Comparison of ENCODE assay signal across 13 cellular contexts in genomic region chr19:17263712-17264640, GRCh38. TPM values are rescaled to one million over a fixed set of nuclear protein-coding genes. Genes with fewer than 3 reads are reported as not detected.
A peak's percentile ranks its signal among the peaks of the same experiment; 100 is the strongest.
DNase-seq lines count a peak whose midpoint lies in the region; ATAC-seq, FAIRE-seq and TF ChIP-seq lines count a peak whose summit lies in the region.
"Had no signal": no experiment of that assay in that cellular context is flagged by ENCODE, and none has a peak within 500 bp of the region (broad histone marks: within the 10 kb centered on the region; RNA-seq: fewer than 3 reads in every experiment).

No MANE protein-coding gene starts in this region.

- peaks cover 9% of the 10 kb centered on the region; the same call in 1 of the 2 replicates for H3K9me3 Mint-ChIP-seq in HFFc6

- POLR2A ChIA-PET in OCI-LY7 (lab: Charles Lee) = interaction anchor here (0.7 to 2.4 kb wide), 4 partner anchors 12 to 1233 kb away, joined by 3 to 19 read pairs (median 6); partner anchors contain the start of gene ANKLE1
- POLR2A ChIA-PET in HepG2 (lab: Yijun Ruan, JAX) = interaction anchor here (1.4 to 3.4 kb wide), 4 partner anchors 9 to 49 kb away, joined by 5 to 13 read pairs (median 6); partner anchors contain the start of gene USE1

- H3K27me3 ChIP-seq in H7 (ENCODE audit: control insufficient read depth, insufficient read depth, low read length) (no peaks in the 10 kb centered on the region), HepG2 (ENCODE audit: control insufficient read depth in 1 of 2, insufficient read depth in 2 of 2, low read length in 2 of 2) (peaks cover 0 to 6% of the 10 kb centered on the region in 2 experiments; a peak in 2 of 5 replicates), stomach (no peaks in the 10 kb centered on the region)

- H3K4me1 ChIP-seq in OCI-LY7 (ENCODE audit: insufficient read depth, low read length, poor library complexity, severe bottlenecking) (peaks cover 56% of the 10 kb centered on the region), HepG2 (ENCODE audit: insufficient read depth, low read length) (peaks cover 66% of the 10 kb centered on the region), stomach (peaks cover 6 to 24% (median 17%) of the 10 kb centered on the region in 4 donors)

- TF ChIP-seq POLR2A in HepG2 (IDR thresholded peaks at IDR 0.05; ENCODE audit: insufficient read depth in 1 of 2, low read depth in 2 of 2, low read length in 2 of 2) = no peak
- TF ChIP-seq POLR2A in stomach (IDR thresholded peaks at IDR 0.05) = no peak

- H3K9me2 ChIP-seq in OCI-LY7 (ENCODE audit: insufficient read depth, low read length) = no peaks in the 10 kb centered on the region

- H3K27ac ChIP-seq in OCI-LY7 (ENCODE audit: low read depth, low read length, poor library complexity, severe bottlenecking) (peak overlapping the region; percentile 51), HepG2 (ENCODE audit: extremely low read length, insufficient read depth, low read length) (no peak overlapping the region), stomach (peak overlapping the region in 4 of 5 donors; percentile 36 to 55 (median 49))

- peaks cover 11% of the 10 kb centered on the region for H3K36me3 Mint-ChIP-seq in HFFc6 (ENCODE audit: low read depth)

- no peak overlapping the region for H3K27ac Mint-ChIP-seq in HFFc6

- TF ChIP-seq RAD21 in HepG2 (CRISPR knock-in tag; IDR thresholded peaks at IDR 0.05) = no peak

- H3K4me2 ChIP-seq in OCI-LY7 (ENCODE audit: low read length) (peak overlapping the region; percentile 62), HepG2 (ENCODE audit: low read depth, low read length) (peak overlapping the region; percentile 54)

- CTCF ChIA-PET in OCI-LY7 (lab: Charles Lee; ENCODE audit: unreplicated experiment) = interaction anchor here (0.6 to 1.0 kb wide), 3 partner anchors 18 to 41 kb away, joined by 3 read pairs; no protein-coding TSS in a partner anchor
- CTCF ChIA-PET in HepG2 (lab: Yijun Ruan, JAX; ENCODE audit: low intra/inter-chr PET ratio, low total read pairs) = no interaction called here

- H2AFZ ChIP-seq in OCI-LY7 (ENCODE audit: low read length) (peak overlapping the region; percentile 65; the same call in 1 of the 2 replicates), HepG2 (ENCODE audit: low read length) (no peak overlapping the region)

- H3K27me3 Mint-ChIP-seq in HFFc6 (ENCODE audit: insufficient read depth) = peaks cover 10% of the 10 kb centered on the region

- no peak for TF ChIP-seq CTCF in OCI-LY7 (conservative IDR thresholded peaks at IDR 0.05; ENCODE audit: low read length)
- TF ChIP-seq CTCF in HepG2 (CRISPR knock-in tag; IDR thresholded peaks at IDR 0.05) = no peak
- TF ChIP-seq CTCF in stomach (IDR thresholded peaks at IDR 0.05) = no peak
- no peak for TF ChIP-seq CTCF in GM13976 (IDR thresholded peaks at IDR 0.05; ENCODE audit: borderline replicate concordance, control extremely low read depth, extremely low read depth, insufficient read depth, missing control alignments)
- no peak for TF ChIP-seq CTCF in HFFc6 (IDR thresholded peaks at IDR 0.05)

- H3K36me3 ChIP-seq in H7 (replicated peaks; ENCODE audit: control insufficient read depth, insufficient read depth, low read length) = peaks cover 2% of the 10 kb centered on the region
- H3K36me3 ChIP-seq in OCI-LY7 (ENCODE audit: insufficient read depth, low read length) = peaks cover 3% of the 10 kb centered on the region; the same call in 1 of the 2 replicates
- peaks cover 0 to 4% of the 10 kb centered on the region in 2 experiments; a peak in 1 of 5 replicates for H3K36me3 ChIP-seq in HepG2 (replicated peaks in 1 of 2; ENCODE audit: control insufficient read depth in 1 of 2, insufficient read depth in 2 of 2, low read length in 2 of 2)
- H3K36me3 ChIP-seq in stomach = peaks cover 0 to 4% (median 4%) of the 10 kb centered on the region in 4 donors

- H3K9me3 ChIP-seq in OCI-LY7 (ENCODE audit: low read length) = no peaks in the 10 kb centered on the region
- H3K9me3 ChIP-seq in HepG2 (ENCODE audit: low read length) = no peaks in the 10 kb centered on the region
- peaks cover 0 to 9% (median 4%) of the 10 kb centered on the region in 4 donors for H3K9me3 ChIP-seq in stomach

- intact Hi-C loops in OCI-LY7 (cut with micrococcal nuclease; ENCODE audit: unreplicated experiment) = no loop called here
- intact Hi-C loops in HepG2 (cut with micrococcal nuclease; ENCODE audit: unreplicated experiment) = no loop called here
- intact Hi-C loops in stomach (cut with DNase I; ENCODE audit: low total_unique reads) = no loop called here

- BruUV-seq in OCI-LY7 (replicated peaks; lab: Mats Ljungman, UMichigan) (no TSS peak), HepG2 (replicated peaks; lab: Mats Ljungman, UMichigan) (no TSS peak)

- peaks cover 21% of the 10 kb centered on the region for H3K4me1 Mint-ChIP-seq in HFFc6 (ENCODE audit: low read depth)

- peaks cover 16% of the 10 kb centered on the region for H3K79me2 ChIP-seq in OCI-LY7 (ENCODE audit: insufficient read depth, low read depth, low read length)
- H3K79me2 ChIP-seq in HepG2 (ENCODE audit: insufficient read depth, low read length) = peaks cover 13% of the 10 kb centered on the region

- WGBS in HepG2 (ENCODE audit: low lambda C conversion rate) = 68% methylated on average over 18 of the region's 23 CpGs
- WGBS in stomach, 5 donors = 75 to 90% (median 83%) methylated on average over 20 to 23 of the region's 23 CpGs

- H4K20me1 ChIP-seq in OCI-LY7 (ENCODE audit: insufficient read depth, low read length) (no peaks in the 10 kb centered on the region), HepG2 (ENCODE audit: insufficient read depth, low read length) (no peaks in the 10 kb centered on the region)

- peak overlapping the region; percentile 42; the same call in 1 of the 2 replicates for H3K9ac ChIP-seq in HepG2 (ENCODE audit: insufficient read depth, low read depth, low read length)

- no peak overlapping the region for H3K4me3 Mint-ChIP-seq in HFFc6

- H3K4me3 ChIP-seq in H7 (ENCODE audit: insufficient read depth, low read depth, low read length) (0 out of 2 replicates have a peak overlapping the region, but pooled peaks have one; percentile 1), OCI-LY7 (ENCODE audit: low read depth, low read length, poor library complexity, severe bottlenecking) (peak overlapping the region; percentile 21), HepG2 (replicated peaks in 1 of 3; ENCODE audit: insufficient read depth in 1 of 3, low read depth in 2 of 3, low read length in 3 of 3) (peak overlapping the region in 2 of 3 experiments; percentile 9 to 27; a peak in 2 of 6 replicates), stomach (peak overlapping the region; percentile 13 to 38 (median 28))

- ATAC-seq in HepG2 = no peak

- DNase-seq in H7 = peak; percentile 52
- DNase-seq in OCI-LY7 (ENCODE audit: low spot score) = no peak
- DNase-seq in HepG2 (ENCODE audit: low spot score) = no peak
- no peak for DNase-seq in stomach
- DNase-seq in GM13976 (ENCODE audit: low spot score) = no peak
- no peak for DNase-seq in HFFc6
- no peak for DNase-seq in NCI-H446 (lab: John Stamatoyannopoulos, UW)
- DNase-seq: cortex of kidney; OCI-M1; stimulated activated CD4-positive, alpha-beta T cell treated with anti-CD3 and anti-CD28 coated beads, Interleukin-15, amount 100 ng/mL, for 24 hours had no signal

- in situ Hi-C loops in HepG2 (cut with HindIII; ENCODE audit: extremely low pct_ligation_motif_present, low pct_unique_long_range_greater_than_20kb) = no loop called here
- in situ Hi-C loops in GM13976 (cut with MboI; ENCODE audit: low sequenced_read_pairs, unreplicated experiment) = no loop called here

- no peak for TF ChIP-seq EP300 in HepG2 (IDR thresholded peaks at IDR 0.05; ENCODE audit: low read depth in 2 of 2, low read length in 2 of 2)
- no peak for TF ChIP-seq EP300 in HepG2 (CRISPR knock-in tag; IDR thresholded peaks at IDR 0.05; ENCODE audit: borderline replicate concordance)
- TF ChIP-seq EP300 in stomach (IDR thresholded peaks at IDR 0.05) = no peak

- no peak for FAIRE-seq in HepG2 (lab: Jason Lieb, UNC)
- FAIRE-seq: D721Med, islet of Langerhans had no signal

RNA-seq across cellular contexts. Expression of gene USHBP1, which starts 0.6 kb away (rescaled TPM):
- total RNA-seq in H7 (2014; rRNA removed; shearing (Covaris generic)) = 7.5 and 13.6 TPM in 2 replicates
- total RNA-seq in OCI-LY7 (2014; rRNA removed; shearing (Covaris generic)) = 2.4 and 3.1 TPM in 2 replicates
- total RNA-seq in OCI-LY7 (2022) (6.5 and 7.6 TPM in 2 replicates), HepG2 (2016; rRNA removed; fragmentation: Illumina TruSeq; extraction: Trizol) (0.13 and 0.15 TPM in 2 replicates), stomach (1 to 10 TPM in 3 of 5 donors, not detected in 2; 3.3 to 7.7 (median 4.5) TPM)
- total RNA-seq in HepG2 (2016; cell fraction: cytosol; rRNA removed; fragmentation: Illumina TruSeq; extraction: Trizol; ENCODE audit: low read depth) = 0.09 and 0.10 TPM in 2 replicates
- 0.18 and 0.19 TPM in 2 replicates for total RNA-seq in HepG2 (2016; cell fraction: insoluble cytoplasmic fraction; rRNA removed; fragmentation: Illumina TruSeq; extraction: Trizol)
- 0.06 and 0.07 TPM in 2 replicates for total RNA-seq in HepG2 (2016; cell fraction: membrane; rRNA removed; fragmentation: Illumina TruSeq; extraction: Trizol)
- total RNA-seq in HepG2 (2016; cell fraction: nucleus; rRNA removed; fragmentation: Illumina TruSeq; extraction: Trizol) = 0.09 and 0.50 TPM in 2 replicates
- polyA plus RNA-seq in HepG2 (2011; rRNA removed) (1.5 and 1.9 TPM in 2 replicates), stomach (1 to 10 TPM; 2.1 to 4.1 (median 3.5) TPM)
- 0.76 and 1.0 TPM in 2 replicates for polyA plus RNA-seq in HepG2 (2011; cell fraction: cytosol; rRNA removed)
- polyA plus RNA-seq in HepG2 (2011; cell fraction: nucleus; rRNA removed) = 7.3 and 10.3 TPM in 2 replicates
- 0.28 and 0.53 TPM in 2 replicates for polyA plus RNA-seq in HepG2 (2012)
- not detected in 2 replicates for polyA plus RNA-seq in HepG2 (2016; cell fraction: cytosol; fragmentation: Illumina TruSeq; extraction: Trizol; ENCODE audit: low read depth)
- 0.17 and 0.35 TPM in 2 replicates for polyA plus RNA-seq in HepG2 (2016; cell fraction: insoluble cytoplasmic fraction; fragmentation: Illumina TruSeq; extraction: Trizol; ENCODE audit: low read depth)
- not detected in 2 replicates for polyA plus RNA-seq in HepG2 (2016; cell fraction: membrane; fragmentation: Illumina TruSeq; extraction: Trizol; ENCODE audit: low read depth)
- 0.71 and 1.1 TPM in 2 replicates for polyA plus RNA-seq in HepG2 (2016; cell fraction: nucleus; fragmentation: Illumina TruSeq; extraction: Trizol; ENCODE audit: insufficient read depth, low read depth)
- 0.12 and 1.7 TPM in 2 replicates for polyA minus RNA-seq in HepG2 (2011; rRNA and poly(A)+ RNA removed; ENCODE audit: low replicate concordance)
- 0.35 and 0.79 TPM in 2 replicates for polyA minus RNA-seq in HepG2 (2011; cell fraction: cytosol; rRNA and poly(A)+ RNA removed)
- 2.1 TPM in 2 replicates for polyA minus RNA-seq in HepG2 (2011; cell fraction: nucleus; rRNA and poly(A)+ RNA removed)
- not detected for total RNA-seq in HFFc6 (2021; fragmentation: NEBNext Ultra II Directional; extraction: Animal tissue kit (Norgen Biotek cat#: 25700))
- total RNA-seq: LHCN-M2 had no signal

RNA-seq across cellular contexts. Expression of gene BABAM1, which starts 3.3 kb away (rescaled TPM):
- 186 and 194 TPM in 2 replicates for total RNA-seq in H7 (2014; rRNA removed; shearing (Covaris generic))
- 79.0 and 79.7 TPM in 2 replicates for total RNA-seq in OCI-LY7 (2014; rRNA removed; shearing (Covaris generic))
- 107 and 118 TPM in 2 replicates for total RNA-seq in OCI-LY7 (2022)
- total RNA-seq in HepG2 (2016; rRNA removed; fragmentation: Illumina TruSeq; extraction: Trizol) = 62.2 and 70.0 TPM in 2 replicates
- 49.6 and 50.1 TPM in 2 replicates for total RNA-seq in HepG2 (2016; cell fraction: cytosol; rRNA removed; fragmentation: Illumina TruSeq; extraction: Trizol; ENCODE audit: low read depth)
- 66.9 and 67.7 TPM in 2 replicates for total RNA-seq in HepG2 (2016; cell fraction: insoluble cytoplasmic fraction; rRNA removed; fragmentation: Illumina TruSeq; extraction: Trizol)
- total RNA-seq in HepG2 (2016; cell fraction: membrane; rRNA removed; fragmentation: Illumina TruSeq; extraction: Trizol) = 71.5 and 75.2 TPM in 2 replicates
- 37.2 and 48.0 TPM in 2 replicates for total RNA-seq in HepG2 (2016; cell fraction: nucleus; rRNA removed; fragmentation: Illumina TruSeq; extraction: Trizol)
- 74.5 and 82.0 TPM in 2 replicates for polyA plus RNA-seq in HepG2 (2011; rRNA removed)
- polyA plus RNA-seq in HepG2 (2011; cell fraction: cytosol; rRNA removed) = 69.8 and 85.6 TPM in 2 replicates
- polyA plus RNA-seq in HepG2 (2011; cell fraction: nucleus; rRNA removed) = 92.8 and 107 TPM in 2 replicates
- 44.2 and 51.1 TPM in 2 replicates for polyA plus RNA-seq in HepG2 (2012)
- polyA plus RNA-seq in HepG2 (2016; cell fraction: cytosol; fragmentation: Illumina TruSeq; extraction: Trizol; ENCODE audit: low read depth) = 54.4 and 55.6 TPM in 2 replicates
- polyA plus RNA-seq in HepG2 (2016; cell fraction: insoluble cytoplasmic fraction; fragmentation: Illumina TruSeq; extraction: Trizol; ENCODE audit: low read depth) = 70.2 and 82.2 TPM in 2 replicates
- polyA plus RNA-seq in HepG2 (2016; cell fraction: membrane; fragmentation: Illumina TruSeq; extraction: Trizol; ENCODE audit: low read depth) = 69.7 and 70.7 TPM in 2 replicates
- polyA plus RNA-seq in HepG2 (2016; cell fraction: nucleus; fragmentation: Illumina TruSeq; extraction: Trizol; ENCODE audit: insufficient read depth, low read depth) = 93.5 and 101 TPM in 2 replicates
- 31.9 and 92.2 TPM in 2 replicates for polyA minus RNA-seq in HepG2 (2011; rRNA and poly(A)+ RNA removed; ENCODE audit: low replicate concordance)
- polyA minus RNA-seq in HepG2 (2011; cell fraction: cytosol; rRNA and poly(A)+ RNA removed) = 15.5 and 18.6 TPM in 2 replicates
- polyA minus RNA-seq in HepG2 (2011; cell fraction: nucleus; rRNA and poly(A)+ RNA removed) = 20.5 and 25.1 TPM in 2 replicates
- total RNA-seq in stomach = 100 to 1,000 TPM in 2 of 5 donors, 10 to 100 TPM in 3; 26.2 to 146 (median 59.7) TPM
- 10 to 100 TPM; 66.3 to 87.1 (median 79.9) TPM for polyA plus RNA-seq in stomach
- total RNA-seq in HFFc6 (2021; fragmentation: NEBNext Ultra II Directional; extraction: Animal tissue kit (Norgen Biotek cat#: 25700)) = 100 to 1,000 TPM; 105 to 128 (median 120) TPM

RNA-seq across cellular contexts. Expression of gene ANKLE1, which starts 17.7 kb away (rescaled TPM):
- total RNA-seq in H7 (2014; rRNA removed; shearing (Covaris generic)) = 18.0 and 22.7 TPM in 2 replicates
- total RNA-seq in OCI-LY7 (2014; rRNA removed; shearing (Covaris generic)) = 35.2 and 45.1 TPM in 2 replicates
- total RNA-seq in OCI-LY7 (2022) (53.7 and 59.4 TPM in 2 replicates), HepG2 (2016; rRNA removed; fragmentation: Illumina TruSeq; extraction: Trizol) (0.22 and 0.69 TPM in 2 replicates), stomach (under 1 TPM in 1 of 5 donors, not detected in 4; 0.18 TPM)
- 0.09 TPM in 1 of 2 replicates, not detected in the other for total RNA-seq in HepG2 (2016; cell fraction: cytosol; rRNA removed; fragmentation: Illumina TruSeq; extraction: Trizol; ENCODE audit: low read depth)
- 0.12 and 0.71 TPM in 2 replicates for total RNA-seq in HepG2 (2016; cell fraction: insoluble cytoplasmic fraction; rRNA removed; fragmentation: Illumina TruSeq; extraction: Trizol)
- total RNA-seq in HepG2 (2016; cell fraction: membrane; rRNA removed; fragmentation: Illumina TruSeq; extraction: Trizol) = 0.14 and 0.37 TPM in 2 replicates
- 0.87 and 0.88 TPM in 2 replicates for total RNA-seq in HepG2 (2016; cell fraction: nucleus; rRNA removed; fragmentation: Illumina TruSeq; extraction: Trizol)
- polyA plus RNA-seq in HepG2 (2011; rRNA removed) (1.5 TPM in 2 replicates), stomach (under 1 TPM in 1 of 3 donors, not detected in 2; 0.63 TPM)
- polyA plus RNA-seq in HepG2 (2011; cell fraction: cytosol; rRNA removed) = 0.21 and 0.32 TPM in 2 replicates
- 9.6 and 13.7 TPM in 2 replicates for polyA plus RNA-seq in HepG2 (2011; cell fraction: nucleus; rRNA removed)
- polyA plus RNA-seq in HepG2 (2012) = 0.87 and 1.1 TPM in 2 replicates
- 0.06 and 0.08 TPM in 2 replicates for polyA plus RNA-seq in HepG2 (2016; cell fraction: cytosol; fragmentation: Illumina TruSeq; extraction: Trizol; ENCODE audit: low read depth)
- 0.14 and 0.39 TPM in 2 replicates for polyA plus RNA-seq in HepG2 (2016; cell fraction: insoluble cytoplasmic fraction; fragmentation: Illumina TruSeq; extraction: Trizol; ENCODE audit: low read depth)
- 0.12 and 0.19 TPM in 2 replicates for polyA plus RNA-seq in HepG2 (2016; cell fraction: membrane; fragmentation: Illumina TruSeq; extraction: Trizol; ENCODE audit: low read depth)
- polyA plus RNA-seq in HepG2 (2016; cell fraction: nucleus; fragmentation: Illumina TruSeq; extraction: Trizol; ENCODE audit: insufficient read depth, low read depth) = 4.2 and 4.6 TPM in 2 replicates
- 1.3 and 1.6 TPM in 2 replicates for polyA minus RNA-seq in HepG2 (2011; rRNA and poly(A)+ RNA removed; ENCODE audit: low replicate concordance)
- 0.99 TPM in 1 of 2 replicates, not detected in the other for polyA minus RNA-seq in HepG2 (2011; cell fraction: cytosol; rRNA and poly(A)+ RNA removed)
- 1.0 and 2.9 TPM in 2 replicates for polyA minus RNA-seq in HepG2 (2011; cell fraction: nucleus; rRNA and poly(A)+ RNA removed)
- total RNA-seq in HFFc6 (2021; fragmentation: NEBNext Ultra II Directional; extraction: Animal tissue kit (Norgen Biotek cat#: 25700)) = under 1 TPM; 0.28 to 0.57 (median 0.43) TPM

RNA-seq across cellular contexts. Expression of gene NR2F6, which starts 18.3 kb away (rescaled TPM):
- 232 and 246 TPM in 2 replicates for total RNA-seq in H7 (2014; rRNA removed; shearing (Covaris generic))
- total RNA-seq in OCI-LY7 (2014; rRNA removed; shearing (Covaris generic)) = 31.0 and 39.2 TPM in 2 replicates
- 30.0 and 33.1 TPM in 2 replicates for total RNA-seq in OCI-LY7 (2022)
- 54.1 and 72.4 TPM in 2 replicates for total RNA-seq in HepG2 (2016; rRNA removed; fragmentation: Illumina TruSeq; extraction: Trizol)
- 22.9 and 27.2 TPM in 2 replicates for total RNA-seq in HepG2 (2016; cell fraction: cytosol; rRNA removed; fragmentation: Illumina TruSeq; extraction: Trizol; ENCODE audit: low read depth)
- total RNA-seq in HepG2 (2016; cell fraction: insoluble cytoplasmic fraction; rRNA removed; fragmentation: Illumina TruSeq; extraction: Trizol) = 48.8 and 69.5 TPM in 2 replicates
- total RNA-seq in HepG2 (2016; cell fraction: membrane; rRNA removed; fragmentation: Illumina TruSeq; extraction: Trizol) = 61.5 and 68.4 TPM in 2 replicates
- total RNA-seq in HepG2 (2016; cell fraction: nucleus; rRNA removed; fragmentation: Illumina TruSeq; extraction: Trizol) = 29.9 and 36.5 TPM in 2 replicates
- polyA plus RNA-seq in HepG2 (2011; rRNA removed) = 30.9 and 38.5 TPM in 2 replicates
- 31.1 and 56.9 TPM in 2 replicates for polyA plus RNA-seq in HepG2 (2011; cell fraction: cytosol; rRNA removed)
- 53.5 and 56.3 TPM in 2 replicates for polyA plus RNA-seq in HepG2 (2011; cell fraction: nucleus; rRNA removed)
- polyA plus RNA-seq in HepG2 (2012) = 18.4 and 25.4 TPM in 2 replicates
- 25.2 and 25.5 TPM in 2 replicates for polyA plus RNA-seq in HepG2 (2016; cell fraction: cytosol; fragmentation: Illumina TruSeq; extraction: Trizol; ENCODE audit: low read depth)
- 59.8 and 61.8 TPM in 2 replicates for polyA plus RNA-seq in HepG2 (2016; cell fraction: insoluble cytoplasmic fraction; fragmentation: Illumina TruSeq; extraction: Trizol; ENCODE audit: low read depth)
- polyA plus RNA-seq in HepG2 (2016; cell fraction: membrane; fragmentation: Illumina TruSeq; extraction: Trizol; ENCODE audit: low read depth) = 50.4 and 51.1 TPM in 2 replicates
- 66.6 and 74.0 TPM in 2 replicates for polyA plus RNA-seq in HepG2 (2016; cell fraction: nucleus; fragmentation: Illumina TruSeq; extraction: Trizol; ENCODE audit: insufficient read depth, low read depth)
- 45.5 and 76.9 TPM in 2 replicates for polyA minus RNA-seq in HepG2 (2011; rRNA and poly(A)+ RNA removed; ENCODE audit: low replicate concordance)
- 41.1 and 47.4 TPM in 2 replicates for polyA minus RNA-seq in HepG2 (2011; cell fraction: cytosol; rRNA and poly(A)+ RNA removed)
- polyA minus RNA-seq in HepG2 (2011; cell fraction: nucleus; rRNA and poly(A)+ RNA removed) = 10.2 and 12.1 TPM in 2 replicates
- total RNA-seq in stomach = 100 to 1,000 TPM in 1 of 5 donors, 10 to 100 TPM in 4; 35.3 to 641 (median 47.3) TPM
- 10 to 100 TPM; 34.4 to 57.9 (median 45.0) TPM for polyA plus RNA-seq in stomach
- 10 to 100 TPM; 46.1 to 61.9 (median 49.3) TPM for total RNA-seq in HFFc6 (2021; fragmentation: NEBNext Ultra II Directional; extraction: Animal tissue kit (Norgen Biotek cat#: 25700))

RNA-seq across cellular contexts. Expression of gene OCEL1, which starts 38.0 kb away (rescaled TPM):
- 13.0 and 18.3 TPM in 2 replicates for total RNA-seq in H7 (2014; rRNA removed; shearing (Covaris generic))
- total RNA-seq in OCI-LY7 (2014; rRNA removed; shearing (Covaris generic)) = 5.9 and 10.2 TPM in 2 replicates
- total RNA-seq in OCI-LY7 (2022) = 29.5 and 38.8 TPM in 2 replicates
- 10.6 and 13.6 TPM in 2 replicates for total RNA-seq in HepG2 (2016; rRNA removed; fragmentation: Illumina TruSeq; extraction: Trizol)
- 4.8 and 7.7 TPM in 2 replicates for total RNA-seq in HepG2 (2016; cell fraction: cytosol; rRNA removed; fragmentation: Illumina TruSeq; extraction: Trizol; ENCODE audit: low read depth)
- total RNA-seq in HepG2 (2016; cell fraction: insoluble cytoplasmic fraction; rRNA removed; fragmentation: Illumina TruSeq; extraction: Trizol) = 11.7 and 14.6 TPM in 2 replicates
- 11.2 and 12.2 TPM in 2 replicates for total RNA-seq in HepG2 (2016; cell fraction: membrane; rRNA removed; fragmentation: Illumina TruSeq; extraction: Trizol)
- 12.8 and 13.1 TPM in 2 replicates for total RNA-seq in HepG2 (2016; cell fraction: nucleus; rRNA removed; fragmentation: Illumina TruSeq; extraction: Trizol)
- 17.2 and 19.8 TPM in 2 replicates for polyA plus RNA-seq in HepG2 (2011; rRNA removed)
- 21.9 and 24.8 TPM in 2 replicates for polyA plus RNA-seq in HepG2 (2011; cell fraction: cytosol; rRNA removed)
- polyA plus RNA-seq in HepG2 (2011; cell fraction: nucleus; rRNA removed) = 29.8 and 34.9 TPM in 2 replicates
- polyA plus RNA-seq in HepG2 (2012) = 26.4 and 27.7 TPM in 2 replicates
- 7.6 and 9.7 TPM in 2 replicates for polyA plus RNA-seq in HepG2 (2016; cell fraction: cytosol; fragmentation: Illumina TruSeq; extraction: Trizol; ENCODE audit: low read depth)
- 20.5 and 23.3 TPM in 2 replicates for polyA plus RNA-seq in HepG2 (2016; cell fraction: insoluble cytoplasmic fraction; fragmentation: Illumina TruSeq; extraction: Trizol; ENCODE audit: low read depth)
- polyA plus RNA-seq in HepG2 (2016; cell fraction: membrane; fragmentation: Illumina TruSeq; extraction: Trizol; ENCODE audit: low read depth) = 14.5 and 14.9 TPM in 2 replicates
- polyA plus RNA-seq in HepG2 (2016; cell fraction: nucleus; fragmentation: Illumina TruSeq; extraction: Trizol; ENCODE audit: insufficient read depth, low read depth) = 24.5 and 32.1 TPM in 2 replicates
- 8.0 and 13.7 TPM in 2 replicates for polyA minus RNA-seq in HepG2 (2011; rRNA and poly(A)+ RNA removed; ENCODE audit: low replicate concordance)
- 12.6 and 14.8 TPM in 2 replicates for polyA minus RNA-seq in HepG2 (2011; cell fraction: cytosol; rRNA and poly(A)+ RNA removed)
- 9.7 and 13.4 TPM in 2 replicates for polyA minus RNA-seq in HepG2 (2011; cell fraction: nucleus; rRNA and poly(A)+ RNA removed)
- 10 to 100 TPM in 1 of 5 donors, 1 to 10 TPM in 4; 4.7 to 13.0 (median 8.3) TPM for total RNA-seq in stomach
- 10 to 100 TPM; 25.9 to 43.2 (median 39.7) TPM for polyA plus RNA-seq in stomach
- 10 to 100 TPM; 13.0 to 20.3 (median 17.4) TPM for total RNA-seq in HFFc6 (2021; fragmentation: NEBNext Ultra II Directional; extraction: Animal tissue kit (Norgen Biotek cat#: 25700))

Comparison
In these comparisons a context has a peak if more than half of its experiments do, and no peak if none do; other contexts are left out.
1. RNA of gene ANKLE1, which starts 17.7 kb away (total RNA-seq): 35.2 to 59.4 TPM in OCI-LY7 and 18.0 to 22.7 TPM in H7; 0.09 to 0.88 TPM in HepG2, 0.28 to 0.57 TPM in HFFc6 and 0.18 TPM in stomach; every median in the first group is over 10 times any median in the second.
2. Peak in every context shown above with its lines, with median percentiles within 50 percentile points of each other: H3K4me3 ChIP-seq.